ENCODE assay signal across 18 cellular contexts in genomic region chr13:99629641-99630040, GRCh38.
"Had no signal": no experiment of that assay in that cellular context is flagged by ENCODE, and none has a peak within 500 bp of the region (broad histone marks: within the 10 kb centered on the region; RNA-seq: fewer than 3 reads in every experiment).

No MANE protein-coding gene starts in this region.

- H3K4me1 ChIP-seq: foreskin keratinocyte, lower lobe of right lung had no signal

- DNase-seq: effector memory CD8-positive, alpha-beta T cell; foreskin keratinocyte; hypothalamus; kidney glomerular epithelial cell; lower lobe of right lung; midbrain; occipital lobe; pancreas; right lobe of liver; stimulated activated CD4-positive, alpha-beta T cell treated with anti-CD3 and anti-CD28 coated beads, Interleukin-4, amount 100 ng/mL, for 1 hour; stimulated activated CD8-positive, alpha-beta memory T cell treated with anti-CD3 and anti-CD28 coated beads, Interleukin-4, amount 100 ng/mL, for 48 hours; transverse colon had no signal

- H3K36me3 ChIP-seq: heart right ventricle, lower lobe of right lung, neural progenitor cell, pancreas, right lobe of liver, transverse colon had no signal

- H2AFZ ChIP-seq: neural progenitor cell had no signal

- H3K27ac ChIP-seq: epithelial cell of prostate, foreskin keratinocyte, lower lobe of right lung, neural progenitor cell, pancreas, transverse colon had no signal

- H3K9ac ChIP-seq: neural progenitor cell had no signal

- H3K9me3 ChIP-seq: lower lobe of right lung, pancreas, right lobe of liver had no signal

- H3K4me3 ChIP-seq: heart right ventricle, lower lobe of right lung, neural progenitor cell, pancreas, right lobe of liver, transverse colon had no signal

- H3K27me3 ChIP-seq: foreskin keratinocyte, heart right ventricle, neural progenitor cell, pancreas, right lobe of liver, transverse colon had no signal

- ATAC-seq: effector memory CD8-positive, alpha-beta T cell; foreskin keratinocyte; lower lobe of right lung; natural killer cell treated with Interleukin-12 subunit alpha and Interleukin-12 subunit beta and Interleukin-15 and Interleukin-18, amount 100 ng/mL, for 72 hours; pancreas; stimulated activated memory B cell treated with anti-CD40 and anti-IgM and Interleukin-4, amounts not matched to agents 10 μg/mL and 1 μg/mL and 100 μg/mL, for 72 hours had no signal

- FAIRE-seq: islet of Langerhans, pancreas had no signal
